Comparison of ENCODE assay signal across 28 cellular contexts in the genomic region with DNA sequence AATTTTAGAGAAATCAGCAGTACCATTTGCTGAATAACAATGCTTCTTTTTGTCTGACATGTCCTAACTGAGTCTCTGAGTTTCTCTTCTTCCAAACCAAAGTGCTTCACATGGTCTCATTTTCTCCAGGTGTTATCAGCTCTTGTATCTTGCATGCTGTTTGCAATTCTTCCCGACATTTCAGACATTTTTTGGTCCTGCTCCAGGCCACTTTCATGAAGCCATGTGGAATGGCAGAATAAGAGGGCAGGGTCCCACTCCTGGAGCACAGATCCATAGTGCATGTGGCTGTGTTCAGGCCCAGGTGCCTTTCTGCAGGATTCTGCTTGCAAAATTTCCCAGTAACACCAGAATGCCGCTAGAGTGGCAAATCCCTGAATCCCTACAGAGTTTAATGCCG.
"Had no signal": no experiment of that assay in that cellular context is flagged by ENCODE, and none has a peak within 500 bp of the region (broad histone marks: within the 10 kb centered on the region; RNA-seq: fewer than 3 reads in every experiment).

No MANE protein-coding gene starts in this region.

- H3K27me3 Mint-ChIP-seq: naive thymus-derived CD8-positive, alpha-beta T cell; natural killer cell treated with Interleukin-12 subunit alpha and Interleukin-12 subunit beta and Interleukin-15 and Interleukin-18, amount 100 ng/mL, for 72 hours; progenitor cell of endocrine pancreas; stimulated activated memory B cell treated with anti-CD40 and anti-IgM and Interleukin-4, amounts not matched to agents 10 μg/mL and 1 μg/mL and 100 μg/mL, for 72 hours; stimulated activated naive CD8-positive, alpha-beta T cell treated with anti-CD3 and anti-CD28 coated beads, Interleukin-15, Interleukin-2, amounts not matched to agents 100 ng/mL and 50 ng/mL, for 24 hours had no signal

- H3K27ac Mint-ChIP-seq: naive thymus-derived CD8-positive, alpha-beta T cell; natural killer cell treated with Interleukin-12 subunit alpha and Interleukin-12 subunit beta and Interleukin-15 and Interleukin-18, amount 100 ng/mL, for 72 hours; nephron progenitor cell; progenitor cell of endocrine pancreas; stimulated activated memory B cell treated with anti-CD40 and anti-IgM and Interleukin-4, amounts not matched to agents 10 μg/mL and 1 μg/mL and 100 μg/mL, for 72 hours; stimulated activated naive CD8-positive, alpha-beta T cell treated with anti-CD3 and anti-CD28 coated beads, Interleukin-15, Interleukin-2, amounts not matched to agents 100 ng/mL and 50 ng/mL, for 24 hours had no signal

- H3K4me1 ChIP-seq: parathyroid adenoma, psoas muscle, right lobe of liver, sigmoid colon, stomach, thyroid gland, tibial nerve, upper lobe of left lung, vagina had no signal

- H3K9ac ChIP-seq: parathyroid adenoma had no signal

- H2AFZ ChIP-seq: parathyroid adenoma had no signal

- H3K79me2 ChIP-seq: parathyroid adenoma had no signal

- H3K9me3 ChIP-seq: ovary, psoas muscle, right lobe of liver, thoracic aorta, thyroid gland, tibial nerve, upper lobe of left lung, vagina had no signal

- H3K4me1 Mint-ChIP-seq: naive thymus-derived CD8-positive, alpha-beta T cell; nephron progenitor cell; neural crest cell; stimulated activated memory B cell treated with anti-CD40 and anti-IgM and Interleukin-4, amounts not matched to agents 10 μg/mL and 1 μg/mL and 100 μg/mL, for 72 hours had no signal

- DNase-seq: naive thymus-derived CD8-positive, alpha-beta T cell; nephron progenitor cell; occipital lobe; ovary; posterior cingulate gyrus; psoas muscle; right cardiac atrium; right lobe of liver; sigmoid colon; small intestine; stimulated activated CD4-positive, alpha-beta T cell treated with anti-CD3 and anti-CD28 coated beads, Interleukin-15, amount 100 ng/mL, for 24 hours; stimulated activated CD4-positive, alpha-beta T cell treated with anti-CD3 and anti-CD28 coated beads, Interleukin-2, amount 100 ng/mL, for 24 hours; stimulated activated CD4-positive, alpha-beta T cell treated with anti-CD3 and anti-CD28 coated beads, Interleukin-2, amount 100 ng/mL, for 48 hours; stimulated activated CD4-positive, alpha-beta T cell treated with anti-CD3 and anti-CD28 coated beads, Interleukin-4, amount 100 ng/mL, for 24 hours; stimulated activated naive CD4-positive, alpha-beta T cell; stomach; thyroid gland; upper lobe of left lung had no signal

- H3K27me3 ChIP-seq: ovary, right lobe of liver, sigmoid colon, stomach, thyroid gland, tibial nerve, upper lobe of left lung, vagina had no signal

- H3K9me3 Mint-ChIP-seq: nephron progenitor cell, neural crest cell had no signal

- H3K36me3 Mint-ChIP-seq: naive thymus-derived CD8-positive, alpha-beta T cell; stimulated activated memory B cell treated with anti-CD40 and anti-IgM and Interleukin-4, amounts not matched to agents 10 μg/mL and 1 μg/mL and 100 μg/mL, for 72 hours had no signal

- ATAC-seq: naive thymus-derived CD8-positive, alpha-beta T cell; natural killer cell treated with Interleukin-12 subunit alpha and Interleukin-12 subunit beta and Interleukin-15 and Interleukin-18, amount 100 ng/mL, for 72 hours; psoas muscle; right cardiac atrium; right lobe of liver; stimulated activated memory B cell treated with anti-CD40 and anti-IgM and Interleukin-4, amounts not matched to agents 10 μg/mL and 1 μg/mL and 100 μg/mL, for 72 hours had no signal

- H3K36me3 ChIP-seq: ovary, right lobe of liver, sigmoid colon, stomach, thoracic aorta, thyroid gland, tibial nerve, upper lobe of left lung, vagina had no signal

- H3K4me3 Mint-ChIP-seq: naive thymus-derived CD8-positive, alpha-beta T cell; natural killer cell treated with Interleukin-12 subunit alpha and Interleukin-12 subunit beta and Interleukin-15 and Interleukin-18, amount 100 ng/mL, for 72 hours; nephron progenitor cell; neural crest cell; stimulated activated memory B cell treated with anti-CD40 and anti-IgM and Interleukin-4, amounts not matched to agents 10 μg/mL and 1 μg/mL and 100 μg/mL, for 72 hours; stimulated activated naive CD8-positive, alpha-beta T cell treated with anti-CD3 and anti-CD28 coated beads, Interleukin-15, Interleukin-2, amounts not matched to agents 100 ng/mL and 50 ng/mL, for 24 hours had no signal

- H3K4me3 ChIP-seq: ovary, psoas muscle, right lobe of liver, sigmoid colon, stomach, thoracic aorta, thyroid gland, tibial nerve, upper lobe of left lung, vagina had no signal

- H3K27ac ChIP-seq: ovary, parathyroid adenoma, psoas muscle, right lobe of liver, sigmoid colon, stomach, thoracic aorta, thyroid gland, tibial nerve, upper lobe of left lung, vagina had no signal

- FAIRE-seq: small intestine, urothelium cell line had no signal
